12 cellular contexts compared by ENCODE assay signal in genomic region chr2:25204190-25204838, GRCh38. TPM values are rescaled to one million over a fixed set of nuclear protein-coding genes. Genes with fewer than 3 reads are reported as not detected.
DNase-seq lines count a peak whose midpoint lies in the region; ATAC-seq, FAIRE-seq and TF ChIP-seq lines count a peak whose summit lies in the region.
"Had no signal": no experiment of that assay in that cellular context is flagged by ENCODE, and none has a peak within 500 bp of the region (broad histone marks: within the 10 kb centered on the region; RNA-seq: fewer than 3 reads in every experiment).

No MANE protein-coding gene starts in this region.

- peak overlapping the region; percentile 29 to 65 (median 54); a peak in 19 of 22 replicates for H3K9ac ChIP-seq in BLaER1 treated with 17β-estradiol and CSF1 and Interleukin-3, amounts not matched to agents 10 nM and 100 nM
- H3K9ac ChIP-seq in mammary epithelial cell (ENCODE audit: insufficient read depth, low read length), result no peak overlapping the region

- H2AFZ ChIP-seq in mammary epithelial cell (ENCODE audit: low read depth, low read length), result no peak overlapping the region

- H3K36me3 ChIP-seq in BLaER1 treated with 17β-estradiol and CSF1 and Interleukin-3, amounts not matched to agents 10 nM and 100 nM, result no peaks in the 10 kb centered on the region
- no peaks in the 10 kb centered on the region for H3K36me3 ChIP-seq in mammary epithelial cell (ENCODE audit: insufficient read depth, low read length)

- in situ Hi-C loops in mammary epithelial cell (cut with MboI; ENCODE audit: low sequenced_read_pairs in 2 of 2), result no loop called here

- H4K20me1 ChIP-seq in BLaER1 treated with 17β-estradiol and CSF1 and Interleukin-3, amounts not matched to agents 10 nM and 100 nM, result no peaks in the 10 kb centered on the region
- no peaks in the 10 kb centered on the region for H4K20me1 ChIP-seq in mammary epithelial cell (ENCODE audit: insufficient read depth, low read length)

- H3K9me3 ChIP-seq in BLaER1 treated with 17β-estradiol and CSF1 and Interleukin-3, amounts not matched to agents 10 nM and 100 nM (replicated peaks in 1 of 11), result no peaks in the 10 kb centered on the region
- H3K9me3 ChIP-seq in mammary epithelial cell (replicated peaks; ENCODE audit: insufficient read depth, low read length) (no peaks in the 10 kb centered on the region), mononuclear cell (ENCODE audit: low read depth, low read length) (no peaks in the 10 kb centered on the region)

- no peaks in the 10 kb centered on the region for H3K79me2 ChIP-seq in mammary epithelial cell (ENCODE audit: insufficient read depth, low read length)

- H3K27me3 ChIP-seq in BLaER1 treated with 17β-estradiol and CSF1 and Interleukin-3, amounts not matched to agents 10 nM and 100 nM, result peaks cover 14 to 25% (median 20%) of the 10 kb centered on the region in 11 experiments
- H3K27me3 ChIP-seq in mammary epithelial cell (ENCODE audit: insufficient read depth, low read length), result peaks cover 2% of the 10 kb centered on the region
- no peaks in the 10 kb centered on the region for H3K27me3 ChIP-seq in mononuclear cell (ENCODE audit: insufficient read depth, low read length)

- H3K4me1 ChIP-seq in BLaER1 treated with 17β-estradiol and CSF1 and Interleukin-3, amounts not matched to agents 10 nM and 100 nM, result peaks cover 37 to 72% (median 60%) of the 10 kb centered on the region in 10 experiments
- H3K4me1 ChIP-seq in mammary epithelial cell (ENCODE audit: insufficient read depth, low read length) (no peaks in the 10 kb centered on the region), mononuclear cell (ENCODE audit: insufficient read depth, low read length) (peaks cover 31% of the 10 kb centered on the region)

- WGBS in mammary epithelial cell (ENCODE audit: low coverage, missing lambda C conversion rate), result 45% methylated on average over 40 of the region's 59 CpGs

- dilution Hi-C loops in mammary epithelial cell (cut with HindIII; ENCODE audit: low sequenced_read_pairs), result no loop called here

- BruUV-seq in mammary epithelial cell (replicated peaks; lab: Mats Ljungman, UMichigan), result no TSS peak

- peak overlapping the region in 3 of 11 experiments; percentile 8 to 30 (median 25); a peak in 2 of 22 replicates for H3K27ac ChIP-seq in BLaER1 treated with 17β-estradiol and CSF1 and Interleukin-3, amounts not matched to agents 10 nM and 100 nM
- no peak overlapping the region for H3K27ac ChIP-seq in mammary epithelial cell (ENCODE audit: insufficient read depth, low read depth, low read length)

- TF ChIP-seq CTCF in mammary epithelial cell (conservative IDR thresholded peaks at IDR 0.05 in 1 of 2, IDR thresholded peaks at IDR 0.05 in 1 of 2; ENCODE audit: extremely low read depth in 1 of 2, insufficient read depth in 1 of 2, low read depth in 1 of 2, low read length in 2 of 2), result no peak
- no peak for TF ChIP-seq CTCF in foreskin fibroblast (IDR thresholded peaks at IDR 0.05; ENCODE audit: low read depth, low read length)

- ATAC-seq in GM19372 (IDR thresholded peaks at IDR 0.05; ENCODE audit: low read depth, unreplicated experiment), result peak; percentile 62

- DNase-seq in mammary epithelial cell (no peak), foreskin fibroblast (no peak), HTR-8/SVneo (ENCODE audit: insufficient read length, low spot score) (no peak), AG08395 (ENCODE audit: low spot score) (no peak), NCI-H2107 (lab: John Stamatoyannopoulos, UW) (no peak)
- DNase-seq: cortex of kidney, DMS53, midbrain, NCI-H2029 treated with DMSO at 0.1 percent for 48 hours had no signal

- intact Hi-C loops in mammary epithelial cell (cut with micrococcal nuclease), result no loop called here

- H3K4me2 ChIP-seq in BLaER1 treated with 17β-estradiol and CSF1 and Interleukin-3, amounts not matched to agents 10 nM and 100 nM, result peak overlapping the region; percentile 75 to 97 (median 93)
- peak overlapping the region; percentile 21 for H3K4me2 ChIP-seq in mammary epithelial cell (ENCODE audit: insufficient read depth, low read depth, low read length)

- peak overlapping the region; percentile 29 to 59 (median 44) for H3K4me3 ChIP-seq in BLaER1 treated with 17β-estradiol and CSF1 and Interleukin-3, amounts not matched to agents 10 nM and 100 nM
- no peak overlapping the region for H3K4me3 ChIP-seq in mammary epithelial cell (replicated peaks in 1 of 3; ENCODE audit: insufficient read depth in 1 of 3, low read depth in 2 of 3, low read length in 3 of 3)
- H3K4me3 ChIP-seq in mononuclear cell (ENCODE audit: low read length), result peak overlapping the region; percentile 18
- H3K4me3 ChIP-seq in foreskin fibroblast (ENCODE audit: low read depth in 1 of 2, low read length in 2 of 2), result no peak overlapping the region

- no peak for FAIRE-seq in HTR-8/SVneo (lab: Jason Lieb, UNC)

- CTCF ChIA-PET in mammary epithelial cell (lab: Charles Lee; ENCODE audit: low non-redundant PET), result no interaction called here

RNA-seq across cellular contexts. Expression of gene POMC, which starts 35.9 kb away (rescaled TPM):
- under 1 TPM; 0.24 to 0.83 TPM for total RNA-seq in mammary epithelial cell
- polyA plus RNA-seq in mammary epithelial cell, result not detected
- polyA minus RNA-seq in mammary epithelial cell, result not detected
- 2.3 TPM for total RNA-seq in mononuclear cell

Comparison
In these comparisons a context has a peak if more than half of its experiments do, and no peak if none do; other contexts are left out.
1. H3K4me3 ChIP-seq: peak in BLaER1 treated with 17β-estradiol and CSF1 and Interleukin-3, amounts not matched to agents 10 nM and 100 nM (10 of 10) and mononuclear cell (single experiment); none in mammary epithelial cell (0 of 3) and foreskin fibroblast (0 of 2).